ENCODE assay signal across 10 cellular contexts in genomic region chr7:105279688-105280007, GRCh38.
A peak's percentile ranks its signal among the peaks of the same experiment; 100 is the strongest.
DNase-seq lines count a peak whose midpoint lies in the region; ATAC-seq, FAIRE-seq and TF ChIP-seq lines count a peak whose summit lies in the region.
"Had no signal": no experiment of that assay in that cellular context is flagged by ENCODE, and none has a peak within 500 bp of the region (broad histone marks: within the 10 kb centered on the region; RNA-seq: fewer than 3 reads in every experiment).

No MANE protein-coding gene starts in this region.

- FAIRE-seq in A549 (lab: Jason Lieb, UNC), result no peak
- peak; percentile 92 for FAIRE-seq in GM19239 (lab: Jason Lieb, UNC)
- FAIRE-seq: urothelium cell line had no signal

- H3K4me1 ChIP-seq in A549 (peaks cover 34% of the 10 kb centered on the region), colonic mucosa (no peaks in the 10 kb centered on the region)

- POLR2A ChIA-PET in A549 (lab: Yijun Ruan, JAX), result no interaction called here

- TF ChIP-seq POLR2A in A549 (IDR thresholded peaks at IDR 0.05; ENCODE audit: low read length), result no peak

- DNase-seq in A549 (ENCODE audit: low read depth in 1 of 2, low spot score in 1 of 2) (no peak), GM19239 (ENCODE audit: insufficient read length, low spot score) (peak; percentile 56), SIG-M5 treated with dmso at 0.1 percent for 504 hours (lab: John Stamatoyannopoulos, UW; ENCODE audit: unreplicated experiment) (no peak), G401 (ENCODE audit: low spot score) (no peak), AG20443 (ENCODE audit: low spot score) (no peak), colonic mucosa (no peak)
- DNase-seq: NCI-H1930 had no signal

- no peak for ATAC-seq in A549
- peak; percentile 91 for ATAC-seq in HG02678 (IDR thresholded peaks at IDR 0.05; ENCODE audit: unreplicated experiment)
- ATAC-seq in HG03460 (IDR thresholded peaks at IDR 0.05; ENCODE audit: unreplicated experiment), result peak; percentile 91

- H3K9me3 ChIP-seq in A549, result no peaks in the 10 kb centered on the region
- H3K9me3 ChIP-seq in colonic mucosa, result no peaks in the 10 kb centered on the region

- TF ChIP-seq CTCF in A549 (IDR thresholded peaks at IDR 0.05) (no peak), colonic mucosa (IDR thresholded peaks at IDR 0.05) (no peak)

- no peak overlapping the region; a peak in 1 of 6 replicates for H3K27ac ChIP-seq in A549
- no peak overlapping the region for H3K27ac ChIP-seq in colonic mucosa

- no peaks in the 10 kb centered on the region for H3K36me3 ChIP-seq in colonic mucosa

- intact Hi-C loops in colonic mucosa (cut with DNase I), result no loop called here

- no peak for TF ChIP-seq EP300 in A549 (IDR thresholded peaks at IDR 0.05)

- H3K4me3 ChIP-seq in A549 (no peak overlapping the region), colonic mucosa (no peak overlapping the region)

- no peak overlapping the region for H3K9ac ChIP-seq in colonic mucosa (ENCODE audit: low read depth in 2 of 2, low read length in 2 of 2)

- H3K27me3 ChIP-seq in colonic mucosa, result no peaks in the 10 kb centered on the region

- in situ Hi-C loops in G401 (cut with HindIII; ENCODE audit: low sequenced_read_pairs), result no loop called here

- 71% methylated on average over 1 of the region's 1 CpG for WGBS in A549 (ENCODE audit: missing lambda C conversion rate)

- CTCF ChIA-PET in A549 (lab: Yijun Ruan, JAX), result interaction anchor here (1.5 kb wide), 1 partner anchor 139 kb away, joined by 4 read pairs; no protein-coding TSS in a partner anchor

- peak overlapping the region; percentile 23; the same call in 2 of the 3 replicates for H3K4me2 ChIP-seq in A549

- no peak for TF ChIP-seq RAD21 in A549 (conservative IDR thresholded peaks at IDR 0.05 in 1 of 2, IDR thresholded peaks at IDR 0.05 in 1 of 2)

TF ChIP-seq in A549, 52 proteins besides CTCF, POLR2A, EP300 and RAD21:
- TF ChIP-seq ZFP36 (IDR thresholded peaks at IDR 0.05; ENCODE audit: borderline replicate concordance, partially characterized antibody), result no peak
- TF ChIP-seq FOSB (CRISPR knock-in tag; IDR thresholded peaks at IDR 0.05), result no peak
- no peak for TF ChIP-seq CEBPB (IDR thresholded peaks at IDR 0.05)
- TF ChIP-seq CHD2 (IDR thresholded peaks at IDR 0.05; ENCODE audit: low read length, partially characterized antibody), result no peak
- TF ChIP-seq FOSL2 (IDR thresholded peaks at IDR 0.05), result no peak
- no peak for TF ChIP-seq FOSL2 (CRISPR knock-in tag; IDR thresholded peaks at IDR 0.05)
- TF ChIP-seq RFX5 (IDR thresholded peaks at IDR 0.05), result no peak
- no peak for TF ChIP-seq MAZ (IDR thresholded peaks at IDR 0.05; ENCODE audit: borderline replicate concordance, low read depth, low read length)
- TF ChIP-seq SMC3 (IDR thresholded peaks at IDR 0.05), result no peak
- no peak for TF ChIP-seq EHMT2 (IDR thresholded peaks at IDR 0.05; ENCODE audit: low read depth)
- no peak for TF ChIP-seq EHF (CRISPR knock-in tag; IDR thresholded peaks at IDR 0.05)
- TF ChIP-seq PBX3 (IDR thresholded peaks at IDR 0.05), result no peak
- TF ChIP-seq NFE2L2 (conservative IDR thresholded peaks at IDR 0.05; ENCODE audit: low read length), result no peak
- TF ChIP-seq REST (IDR thresholded peaks at IDR 0.05), result no peak
- TF ChIP-seq GATA3 (IDR thresholded peaks at IDR 0.05; ENCODE audit: borderline replicate concordance), result no peak
- TF ChIP-seq JUNB (IDR thresholded peaks at IDR 0.05), result no peak
- TF ChIP-seq PHF8 (IDR thresholded peaks at IDR 0.05; ENCODE audit: borderline replicate concordance, low read depth), result no peak
- no peak for TF ChIP-seq MAFK (IDR thresholded peaks at IDR 0.05; ENCODE audit: partially characterized antibody)
TF ChIP-seq in A549: peak in this region for 0.

Comparison
In these comparisons a context has a peak if more than half of its experiments do, and no peak if none do; other contexts are left out.
1. ATAC-seq: peak in HG02678 (single experiment) and HG03460 (single experiment); none in A549 (0 of 2).